In the genomic region with DNA sequence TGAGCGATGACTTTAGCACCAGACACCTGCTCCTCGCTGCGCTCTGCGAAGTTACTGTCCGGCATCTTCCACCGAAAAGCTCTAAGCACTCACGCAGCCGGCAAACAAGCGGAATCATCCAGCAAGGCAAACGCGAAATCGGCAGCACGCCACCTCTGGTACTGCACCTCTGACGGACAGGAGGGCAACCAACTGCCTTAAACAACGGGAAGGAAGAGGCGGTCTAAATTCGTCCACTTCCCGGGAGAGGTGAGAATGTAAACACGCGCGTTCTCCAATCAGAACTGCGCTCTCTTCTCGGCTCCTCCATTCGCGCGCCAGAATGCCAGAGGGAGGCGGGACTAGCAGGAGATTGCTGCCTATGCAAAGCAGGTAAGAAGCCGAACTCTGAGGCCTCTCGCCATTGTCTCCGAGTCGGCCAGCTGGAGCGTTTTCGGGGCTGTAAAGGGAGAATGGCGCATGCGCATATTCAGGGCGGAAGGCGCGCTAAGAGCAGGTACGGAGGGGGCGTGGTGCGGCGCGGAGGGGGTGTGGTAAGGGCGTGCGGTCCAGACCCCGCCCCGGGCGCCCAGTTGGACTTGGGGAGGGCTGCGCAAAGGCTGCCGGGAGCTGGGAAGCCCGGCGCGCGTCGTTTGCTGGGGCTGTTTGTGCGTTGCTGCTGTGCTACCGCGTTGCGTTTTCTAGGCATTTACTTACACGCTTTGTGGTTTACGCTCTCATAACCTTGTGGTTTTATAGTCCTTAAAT, we compare ENCODE assay signal across 1 cellular context.
TF ChIP-seq lines count a peak whose summit lies in the region.

A gene with protein sequence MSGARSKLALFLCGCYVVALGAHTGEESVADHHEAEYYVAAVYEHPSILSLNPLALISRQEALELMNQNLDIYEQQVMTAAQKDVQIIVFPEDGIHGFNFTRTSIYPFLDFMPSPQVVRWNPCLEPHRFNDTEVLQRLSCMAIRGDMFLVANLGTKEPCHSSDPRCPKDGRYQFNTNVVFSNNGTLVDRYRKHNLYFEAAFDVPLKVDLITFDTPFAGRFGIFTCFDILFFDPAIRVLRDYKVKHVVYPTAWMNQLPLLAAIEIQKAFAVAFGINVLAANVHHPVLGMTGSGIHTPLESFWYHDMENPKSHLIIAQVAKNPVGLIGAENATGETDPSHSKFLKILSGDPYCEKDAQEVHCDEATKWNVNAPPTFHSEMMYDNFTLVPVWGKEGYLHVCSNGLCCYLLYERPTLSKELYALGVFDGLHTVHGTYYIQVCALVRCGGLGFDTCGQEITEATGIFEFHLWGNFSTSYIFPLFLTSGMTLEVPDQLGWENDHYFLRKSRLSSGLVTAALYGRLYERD (plus strand): TSS at position 347 of the 747 bp plus-strand sequence. CDS start 33,695 bp downstream, outside the sequence.
Gene HACL1, minus strand, starts transcription at position 171 of the 747 bp plus-strand sequence. Its CDS starts 106 bp downstream, at position 65.

TF ChIP-seq in HepG2, 621 proteins besides CTCF, POLR2A, EP300 and RAD21 (continued from another document and continues in another):
- TF ChIP-seq ZBTB43 (CRISPR knock-in tag; conservative IDR thresholded peaks at IDR 0.05): no peak
- no peak for TF ChIP-seq ZKSCAN1 (IDR thresholded peaks at IDR 0.05; ENCODE audit: low read length)
- TF ChIP-seq SIN3A (IDR thresholded peaks at IDR 0.05; ENCODE audit: borderline replicate concordance, low read depth, low read length): peak; percentile 77; the same call in 1 of the 2 replicates
- TF ChIP-seq ZFP91 (CRISPR knock-in tag; IDR thresholded peaks at IDR 0.05; ENCODE audit: borderline replicate concordance): peak; percentile 90; the same call in 1 of the 2 replicates
- TF ChIP-seq, protein P1, sequence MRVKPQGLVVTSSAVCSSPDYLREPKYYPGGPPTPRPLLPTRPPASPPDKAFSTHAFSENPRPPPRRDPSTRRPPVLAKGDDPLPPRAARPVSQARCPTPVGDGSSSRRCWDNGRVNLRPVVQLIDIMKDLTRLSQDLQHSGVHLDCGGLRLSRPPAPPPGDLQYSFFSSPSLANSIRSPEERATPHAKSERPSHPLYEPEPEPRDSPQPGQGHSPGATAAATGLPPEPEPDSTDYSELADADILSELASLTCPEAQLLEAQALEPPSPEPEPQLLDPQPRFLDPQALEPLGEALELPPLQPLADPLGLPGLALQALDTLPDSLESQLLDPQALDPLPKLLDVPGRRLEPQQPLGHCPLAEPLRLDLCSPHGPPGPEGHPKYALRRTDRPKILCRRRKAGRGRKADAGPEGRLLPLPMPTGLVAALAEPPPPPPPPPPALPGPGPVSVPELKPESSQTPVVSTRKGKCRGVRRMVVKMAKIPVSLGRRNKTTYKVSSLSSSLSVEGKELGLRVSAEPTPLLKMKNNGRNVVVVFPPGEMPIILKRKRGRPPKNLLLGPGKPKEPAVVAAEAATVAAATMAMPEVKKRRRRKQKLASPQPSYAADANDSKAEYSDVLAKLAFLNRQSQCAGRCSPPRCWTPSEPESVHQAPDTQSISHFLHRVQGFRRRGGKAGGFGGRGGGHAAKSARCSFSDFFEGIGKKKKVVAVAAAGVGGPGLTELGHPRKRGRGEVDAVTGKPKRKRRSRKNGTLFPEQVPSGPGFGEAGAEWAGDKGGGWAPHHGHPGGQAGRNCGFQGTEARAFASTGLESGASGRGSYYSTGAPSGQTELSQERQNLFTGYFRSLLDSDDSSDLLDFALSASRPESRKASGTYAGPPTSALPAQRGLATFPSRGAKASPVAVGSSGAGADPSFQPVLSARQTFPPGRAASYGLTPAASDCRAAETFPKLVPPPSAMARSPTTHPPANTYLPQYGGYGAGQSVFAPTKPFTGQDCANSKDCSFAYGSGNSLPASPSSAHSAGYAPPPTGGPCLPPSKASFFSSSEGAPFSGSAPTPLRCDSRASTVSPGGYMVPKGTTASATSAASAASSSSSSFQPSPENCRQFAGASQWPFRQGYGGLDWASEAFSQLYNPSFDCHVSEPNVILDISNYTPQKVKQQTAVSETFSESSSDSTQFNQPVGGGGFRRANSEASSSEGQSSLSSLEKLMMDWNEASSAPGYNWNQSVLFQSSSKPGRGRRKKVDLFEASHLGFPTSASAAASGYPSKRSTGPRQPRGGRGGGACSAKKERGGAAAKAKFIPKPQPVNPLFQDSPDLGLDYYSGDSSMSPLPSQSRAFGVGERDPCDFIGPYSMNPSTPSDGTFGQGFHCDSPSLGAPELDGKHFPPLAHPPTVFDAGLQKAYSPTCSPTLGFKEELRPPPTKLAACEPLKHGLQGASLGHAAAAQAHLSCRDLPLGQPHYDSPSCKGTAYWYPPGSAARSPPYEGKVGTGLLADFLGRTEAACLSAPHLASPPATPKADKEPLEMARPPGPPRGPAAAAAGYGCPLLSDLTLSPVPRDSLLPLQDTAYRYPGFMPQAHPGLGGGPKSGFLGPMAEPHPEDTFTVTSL (CRISPR knock-in tag; IDR thresholded peaks at IDR 0.05; ENCODE audit: borderline replicate concordance): no peak
- TF ChIP-seq, protein P2, sequence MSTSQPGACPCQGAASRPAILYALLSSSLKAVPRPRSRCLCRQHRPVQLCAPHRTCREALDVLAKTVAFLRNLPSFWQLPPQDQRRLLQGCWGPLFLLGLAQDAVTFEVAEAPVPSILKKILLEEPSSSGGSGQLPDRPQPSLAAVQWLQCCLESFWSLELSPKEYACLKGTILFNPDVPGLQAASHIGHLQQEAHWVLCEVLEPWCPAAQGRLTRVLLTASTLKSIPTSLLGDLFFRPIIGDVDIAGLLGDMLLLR (CRISPR knock-in tag; IDR thresholded peaks at IDR 0.05): peak; percentile 57; the same call in 1 of the 2 replicates
- TF ChIP-seq SOX5 (CRISPR knock-in tag; IDR thresholded peaks at IDR 0.05; ENCODE audit: borderline replicate concordance): peak; percentile 58
- no peak for TF ChIP-seq IKZF4 (CRISPR knock-in tag; IDR thresholded peaks at IDR 0.05; ENCODE audit: borderline replicate concordance, low read depth, not compliant biosample characterization)
- TF ChIP-seq POLR2G (IDR thresholded peaks at IDR 0.05; ENCODE audit: low read depth, low read length): peak; percentile 88
- TF ChIP-seq, protein P3, sequence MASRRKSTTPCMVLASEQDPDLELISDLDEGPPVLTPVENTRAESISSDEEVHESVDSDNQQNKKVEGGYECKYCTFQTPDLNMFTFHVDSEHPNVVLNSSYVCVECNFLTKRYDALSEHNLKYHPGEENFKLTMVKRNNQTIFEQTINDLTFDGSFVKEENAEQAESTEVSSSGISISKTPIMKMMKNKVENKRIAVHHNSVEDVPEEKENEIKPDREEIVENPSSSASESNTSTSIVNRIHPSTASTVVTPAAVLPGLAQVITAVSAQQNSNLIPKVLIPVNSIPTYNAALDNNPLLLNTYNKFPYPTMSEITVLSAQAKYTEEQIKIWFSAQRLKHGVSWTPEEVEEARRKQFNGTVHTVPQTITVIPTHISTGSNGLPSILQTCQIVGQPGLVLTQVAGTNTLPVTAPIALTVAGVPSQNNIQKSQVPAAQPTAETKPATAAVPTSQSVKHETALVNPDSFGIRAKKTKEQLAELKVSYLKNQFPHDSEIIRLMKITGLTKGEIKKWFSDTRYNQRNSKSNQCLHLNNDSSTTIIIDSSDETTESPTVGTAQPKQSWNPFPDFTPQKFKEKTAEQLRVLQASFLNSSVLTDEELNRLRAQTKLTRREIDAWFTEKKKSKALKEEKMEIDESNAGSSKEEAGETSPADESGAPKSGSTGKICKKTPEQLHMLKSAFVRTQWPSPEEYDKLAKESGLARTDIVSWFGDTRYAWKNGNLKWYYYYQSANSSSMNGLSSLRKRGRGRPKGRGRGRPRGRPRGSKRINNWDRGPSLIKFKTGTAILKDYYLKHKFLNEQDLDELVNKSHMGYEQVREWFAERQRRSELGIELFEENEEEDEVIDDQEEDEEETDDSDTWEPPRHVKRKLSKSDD (CRISPR knock-in tag; IDR thresholded peaks at IDR 0.05; ENCODE audit: low read depth): no peak; the same call in 1 of the 2 replicates
- peak; percentile 33 for TF ChIP-seq IRF2 (CRISPR knock-in tag; IDR thresholded peaks at IDR 0.05)
- TF ChIP-seq SIX1 (CRISPR knock-in tag; IDR thresholded peaks at IDR 0.05; ENCODE audit: borderline replicate concordance): no peak
- 0 out of 2 replicates have a peak, but pooled peaks have one; percentile 35 for TF ChIP-seq ZNF275 (CRISPR knock-in tag; IDR thresholded peaks at IDR 0.05; ENCODE audit: borderline replicate concordance)
- TF ChIP-seq, protein P4, sequence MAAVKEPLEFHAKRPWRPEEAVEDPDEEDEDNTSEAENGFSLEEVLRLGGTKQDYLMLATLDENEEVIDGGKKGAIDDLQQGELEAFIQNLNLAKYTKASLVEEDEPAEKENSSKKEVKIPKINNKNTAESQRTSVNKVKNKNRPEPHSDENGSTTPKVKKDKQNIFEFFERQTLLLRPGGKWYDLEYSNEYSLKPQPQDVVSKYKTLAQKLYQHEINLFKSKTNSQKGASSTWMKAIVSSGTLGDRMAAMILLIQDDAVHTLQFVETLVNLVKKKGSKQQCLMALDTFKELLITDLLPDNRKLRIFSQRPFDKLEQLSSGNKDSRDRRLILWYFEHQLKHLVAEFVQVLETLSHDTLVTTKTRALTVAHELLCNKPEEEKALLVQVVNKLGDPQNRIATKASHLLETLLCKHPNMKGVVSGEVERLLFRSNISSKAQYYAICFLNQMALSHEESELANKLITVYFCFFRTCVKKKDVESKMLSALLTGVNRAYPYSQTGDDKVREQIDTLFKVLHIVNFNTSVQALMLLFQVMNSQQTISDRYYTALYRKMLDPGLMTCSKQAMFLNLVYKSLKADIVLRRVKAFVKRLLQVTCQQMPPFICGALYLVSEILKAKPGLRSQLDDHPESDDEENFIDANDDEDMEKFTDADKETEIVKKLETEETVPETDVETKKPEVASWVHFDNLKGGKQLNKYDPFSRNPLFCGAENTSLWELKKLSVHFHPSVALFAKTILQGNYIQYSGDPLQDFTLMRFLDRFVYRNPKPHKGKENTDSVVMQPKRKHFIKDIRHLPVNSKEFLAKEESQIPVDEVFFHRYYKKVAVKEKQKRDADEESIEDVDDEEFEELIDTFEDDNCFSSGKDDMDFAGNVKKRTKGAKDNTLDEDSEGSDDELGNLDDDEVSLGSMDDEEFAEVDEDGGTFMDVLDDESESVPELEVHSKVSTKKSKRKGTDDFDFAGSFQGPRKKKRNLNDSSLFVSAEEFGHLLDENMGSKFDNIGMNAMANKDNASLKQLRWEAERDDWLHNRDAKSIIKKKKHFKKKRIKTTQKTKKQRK (IDR thresholded peaks at IDR 0.05; ENCODE audit: low read length): peak; percentile 85
- TF ChIP-seq GTF3A (CRISPR knock-in tag; conservative IDR thresholded peaks at IDR 0.05): no peak
- peak; percentile 76 for TF ChIP-seq FOXA1 (IDR thresholded peaks at IDR 0.05)
- TF ChIP-seq FOXA1 (CRISPR knock-in tag; IDR thresholded peaks at IDR 0.05): peak; percentile 99
- peak; percentile 80 for TF ChIP-seq CHD2 (IDR thresholded peaks at IDR 0.05; ENCODE audit: low read depth, low read length)
- no peak for TF ChIP-seq TEAD3 (CRISPR knock-in tag; optimal IDR thresholded peaks at IDR 0.05; ENCODE audit: borderline replicate concordance)
- TF ChIP-seq PRDM15 (CRISPR knock-in tag; IDR thresholded peaks at IDR 0.05): no peak
- no peak for TF ChIP-seq NR2F1 (CRISPR knock-in tag; IDR thresholded peaks at IDR 0.05)
- TF ChIP-seq MAFG (CRISPR knock-in tag; IDR thresholded peaks at IDR 0.05): no peak
- TF ChIP-seq ZNF331 (CRISPR knock-in tag; IDR thresholded peaks at IDR 0.05): peak; percentile 66
- TF ChIP-seq ZNF816 (CRISPR knock-in tag; IDR thresholded peaks at IDR 0.05; ENCODE audit: borderline replicate concordance): no peak; the same call in 1 of the 2 replicates
- TF ChIP-seq ZBTB42 (CRISPR knock-in tag; IDR thresholded peaks at IDR 0.05): 0 out of 2 replicates have a peak, but pooled peaks have one; percentile 71
- TF ChIP-seq ATM (IDR thresholded peaks at IDR 0.05; ENCODE audit: borderline replicate concordance): no peak
